9 cellular contexts compared by ENCODE assay signal in the genomic region with DNA sequence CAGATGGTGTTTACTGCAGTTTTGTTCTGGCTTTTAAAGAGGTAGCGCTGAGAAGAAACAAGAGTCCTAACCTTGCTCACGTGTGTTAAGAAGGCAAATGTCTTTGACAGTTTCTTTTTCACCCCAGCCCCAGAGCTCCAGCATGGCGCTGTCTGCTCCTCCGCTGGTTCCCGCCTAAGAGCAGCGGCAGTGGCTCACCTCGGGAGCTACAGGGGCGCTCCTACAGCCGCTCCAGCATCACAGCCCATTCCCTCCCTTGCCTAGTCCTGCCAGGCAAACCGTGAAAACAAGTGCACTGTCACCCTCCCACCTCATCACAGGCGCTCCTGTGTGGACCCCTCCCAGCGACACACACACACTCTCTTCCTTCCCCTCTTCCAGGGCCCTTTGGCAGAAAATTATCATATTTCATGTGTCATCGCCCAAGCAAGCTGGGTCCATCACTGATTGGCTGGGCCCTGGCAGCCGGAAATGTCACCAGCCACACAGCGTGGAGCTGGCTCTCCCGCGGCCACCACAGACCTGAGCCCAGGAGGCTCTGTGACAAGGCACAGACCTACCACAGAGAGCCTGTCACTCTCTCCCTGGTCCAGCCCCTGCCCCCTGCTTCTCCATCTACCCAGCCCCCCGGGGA. TPM values are rescaled to one million over a fixed set of nuclear protein-coding genes. Genes with fewer than 3 reads are reported as not detected.
DNase-seq lines count a peak whose midpoint lies in the region; ATAC-seq and TF ChIP-seq lines count a peak whose summit lies in the region.
"Had no signal": no experiment of that assay in that cellular context is flagged by ENCODE, and none has a peak within 500 bp of the region (broad histone marks: within the 10 kb centered on the region; RNA-seq: fewer than 3 reads in every experiment).

No MANE protein-coding gene starts in this region.

- CTCF ChIA-PET in WTC11 (lab: Charles Lee): interaction anchor here (1.3 to 2.3 kb wide), 3 partner anchors 28 to 254 kb away, joined by 3 to 6 read pairs (median 5); no protein-coding TSS in a partner anchor

- H3K9ac ChIP-seq in MM.1S (ENCODE audit: low read length) (peak overlapping the region; percentile 67), mucosa of rectum (ENCODE audit: low read depth in 1 of 2, low read length in 2 of 2) (peak overlapping the region in 1 of 2 donors; percentile 16)

- 0 out of 2 replicates have a peak, but pooled peaks cover 8% of the 10 kb centered on the region for H3F3A ChIP-seq in MM.1S (ENCODE audit: insufficient read depth, low read length)

- H3K4me2 ChIP-seq in MM.1S (ENCODE audit: low read depth, low read length): peak overlapping the region; percentile 83; the same call in 1 of the 2 replicates

- peaks cover 56% of the 10 kb centered on the region for H3K27me3 Mint-ChIP-seq in WTC11 (ENCODE audit: low read depth)

- peak; percentile 89 for ATAC-seq in GM19372 (IDR thresholded peaks at IDR 0.05; ENCODE audit: low read depth, unreplicated experiment)
- peak; percentile 77 for ATAC-seq in WTC11

- peak overlapping the region; percentile 46 for H2AFZ ChIP-seq in MM.1S (ENCODE audit: low read length)

- peak overlapping the region; percentile 75 for H3K4me3 Mint-ChIP-seq in WTC11

- H3K9me3 Mint-ChIP-seq in WTC11: peaks cover 13% of the 10 kb centered on the region

- peak overlapping the region; percentile 68 for H3K4me3 ChIP-seq in MM.1S (ENCODE audit: low read length)
- peak overlapping the region; percentile 10 to 62 for H3K4me3 ChIP-seq in mucosa of rectum (ENCODE audit: low read length in 2 of 2)

- peaks cover 4% of the 10 kb centered on the region; the same call in 1 of the 2 replicates for H3K4me1 ChIP-seq in MM.1S (ENCODE audit: low read length)
- peaks cover 8 to 11% of the 10 kb centered on the region in 2 donors for H3K4me1 ChIP-seq in mucosa of rectum (ENCODE audit: control insufficient read depth in 2 of 2, insufficient read depth in 2 of 2, low read length in 2 of 2)

- H3K27ac ChIP-seq in MM.1S (ENCODE audit: low read length): peak overlapping the region; percentile 82
- H3K27ac ChIP-seq in mucosa of rectum (ENCODE audit: low read depth in 2 of 2, low read length in 2 of 2): peak overlapping the region in 1 of 2 donors; percentile 33
- H3K27ac ChIP-seq: neutrophil had no signal

- peak; percentile 57 for DNase-seq in AG08395 (ENCODE audit: low spot score)
- peak; percentile 85 for DNase-seq in MM.1S
- DNase-seq in WTC11 (ENCODE audit: low spot score): peak; percentile 46
- DNase-seq in cerebellar nuclear complex (lab: John Stamatoyannopoulos, UW): peak; percentile 81 to 86
- peak; percentile 60 to 73 for DNase-seq in stimulated activated CD8-positive, alpha-beta memory T cell treated with anti-CD3 and anti-CD28 coated beads, Interleukin-7, amount 100 ng/mL, for 4 hours (ENCODE audit: low read depth in 2 of 2)
- no peak for DNase-seq in GF-D8 (lab: John Stamatoyannopoulos, UW)

- H3K27me3 ChIP-seq in MM.1S (replicated peaks; ENCODE audit: insufficient read depth, low read length): no peaks in the 10 kb centered on the region
- peaks cover 0 to 4% of the 10 kb centered on the region in 2 donors for H3K27me3 ChIP-seq in mucosa of rectum (ENCODE audit: control insufficient read depth in 2 of 2, insufficient read depth in 2 of 2, low read length in 2 of 2)

- peaks cover 41% of the 10 kb centered on the region for H3K4me1 Mint-ChIP-seq in WTC11

- no peaks in the 10 kb centered on the region for H3K9me2 ChIP-seq in MM.1S (replicated peaks; ENCODE audit: insufficient read depth, low read length)

- TF ChIP-seq CTCF in MM.1S (IDR thresholded peaks at IDR 0.05; ENCODE audit: low read length) (no peak), WTC11 (IDR thresholded peaks at IDR 0.05) (no peak)

- H3K36me3 ChIP-seq in MM.1S (replicated peaks; ENCODE audit: insufficient read depth, low read length): no peaks in the 10 kb centered on the region
- H3K36me3 ChIP-seq in mucosa of rectum (ENCODE audit: control insufficient read depth in 2 of 2, insufficient read depth in 2 of 2, low read length in 2 of 2): no peaks in the 10 kb centered on the region
- H3K36me3 ChIP-seq: neutrophil had no signal

- H4K20me1 ChIP-seq in MM.1S (ENCODE audit: insufficient read depth, low read length): no peaks in the 10 kb centered on the region

- H3K36me3 Mint-ChIP-seq in WTC11: peaks cover 7% of the 10 kb centered on the region

- H3K9me3 ChIP-seq in MM.1S (replicated peaks; ENCODE audit: insufficient read depth, low read length) (no peaks in the 10 kb centered on the region), mucosa of rectum (ENCODE audit: control insufficient read depth in 2 of 2, low read length in 2 of 2) (no peaks in the 10 kb centered on the region)
- H3K9me3 ChIP-seq: neutrophil had no signal

- no peaks in the 10 kb centered on the region for H3K79me2 ChIP-seq in MM.1S (ENCODE audit: low read length)

- no peak overlapping the region for H3K27ac Mint-ChIP-seq in WTC11

- POLR2A ChIA-PET in WTC11 (lab: Charles Lee): no interaction called here

TF ChIP-seq in WTC11, 78 proteins besides CTCF, POLR2A, EP300 and RAD21:
- TF ChIP-seq, protein P1, sequence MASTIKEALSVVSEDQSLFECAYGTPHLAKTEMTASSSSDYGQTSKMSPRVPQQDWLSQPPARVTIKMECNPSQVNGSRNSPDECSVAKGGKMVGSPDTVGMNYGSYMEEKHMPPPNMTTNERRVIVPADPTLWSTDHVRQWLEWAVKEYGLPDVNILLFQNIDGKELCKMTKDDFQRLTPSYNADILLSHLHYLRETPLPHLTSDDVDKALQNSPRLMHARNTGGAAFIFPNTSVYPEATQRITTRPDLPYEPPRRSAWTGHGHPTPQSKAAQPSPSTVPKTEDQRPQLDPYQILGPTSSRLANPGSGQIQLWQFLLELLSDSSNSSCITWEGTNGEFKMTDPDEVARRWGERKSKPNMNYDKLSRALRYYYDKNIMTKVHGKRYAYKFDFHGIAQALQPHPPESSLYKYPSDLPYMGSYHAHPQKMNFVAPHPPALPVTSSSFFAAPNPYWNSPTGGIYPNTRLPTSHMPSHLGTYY (CRISPR knock-in tag; IDR thresholded peaks at IDR 0.05): no peak
- TF ChIP-seq, protein P2, sequence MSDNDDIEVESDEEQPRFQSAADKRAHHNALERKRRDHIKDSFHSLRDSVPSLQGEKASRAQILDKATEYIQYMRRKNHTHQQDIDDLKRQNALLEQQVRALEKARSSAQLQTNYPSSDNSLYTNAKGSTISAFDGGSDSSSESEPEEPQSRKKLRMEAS (CRISPR knock-in tag; IDR thresholded peaks at IDR 0.05): peak; percentile 60; the same call in 1 of the 2 replicates
- TF ChIP-seq IRF2 (CRISPR knock-in tag; IDR thresholded peaks at IDR 0.05; ENCODE audit: borderline replicate concordance, low read depth) (no peak), ZSCAN18 (CRISPR knock-in tag; IDR thresholded peaks at IDR 0.05) (no peak)
- TF ChIP-seq, protein P3, sequence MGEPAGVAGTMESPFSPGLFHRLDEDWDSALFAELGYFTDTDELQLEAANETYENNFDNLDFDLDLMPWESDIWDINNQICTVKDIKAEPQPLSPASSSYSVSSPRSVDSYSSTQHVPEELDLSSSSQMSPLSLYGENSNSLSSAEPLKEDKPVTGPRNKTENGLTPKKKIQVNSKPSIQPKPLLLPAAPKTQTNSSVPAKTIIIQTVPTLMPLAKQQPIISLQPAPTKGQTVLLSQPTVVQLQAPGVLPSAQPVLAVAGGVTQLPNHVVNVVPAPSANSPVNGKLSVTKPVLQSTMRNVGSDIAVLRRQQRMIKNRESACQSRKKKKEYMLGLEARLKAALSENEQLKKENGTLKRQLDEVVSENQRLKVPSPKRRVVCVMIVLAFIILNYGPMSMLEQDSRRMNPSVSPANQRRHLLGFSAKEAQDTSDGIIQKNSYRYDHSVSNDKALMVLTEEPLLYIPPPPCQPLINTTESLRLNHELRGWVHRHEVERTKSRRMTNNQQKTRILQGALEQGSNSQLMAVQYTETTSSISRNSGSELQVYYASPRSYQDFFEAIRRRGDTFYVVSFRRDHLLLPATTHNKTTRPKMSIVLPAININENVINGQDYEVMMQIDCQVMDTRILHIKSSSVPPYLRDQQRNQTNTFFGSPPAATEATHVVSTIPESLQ (CRISPR knock-in tag; IDR thresholded peaks at IDR 0.05): no peak

RNA-seq across cellular contexts. Expression of gene HIVEP3, which starts 1.2 kb away (rescaled TPM):
- 0.44 to 0.57 TPM (median 0.55 TPM) in 3 replicates for total RNA-seq in WTC11 (2021)
